12 cellular contexts compared by ENCODE assay signal in genomic region chr12:84497819-84498218, GRCh38.
DNase-seq lines count a peak whose midpoint lies in the region; ATAC-seq and TF ChIP-seq lines count a peak whose summit lies in the region.
"Had no signal": no experiment of that assay in that cellular context is flagged by ENCODE, and none has a peak within 500 bp of the region (broad histone marks: within the 10 kb centered on the region; RNA-seq: fewer than 3 reads in every experiment).

No MANE protein-coding gene starts in this region.

- H3K27ac ChIP-seq in OCI-LY1 (ENCODE audit: low read depth, low read length, poor library complexity, severe bottlenecking), result no peak overlapping the region
- H3K27ac ChIP-seq: SJCRH30, spleen, suprapubic skin had no signal

- H3K36me3 Mint-ChIP-seq in glutamatergic neuron (ENCODE audit: unreplicated experiment), result no peaks in the 10 kb centered on the region

- H3K27me3 Mint-ChIP-seq in glutamatergic neuron (ENCODE audit: unreplicated experiment), result no peaks in the 10 kb centered on the region

- H2AFZ ChIP-seq in OCI-LY1 (ENCODE audit: low read length), result no peak overlapping the region

- H3K9me3 ChIP-seq in OCI-LY1 (ENCODE audit: low read length), result no peaks in the 10 kb centered on the region
- H3K9me3 ChIP-seq: SJCRH30, spleen, suprapubic skin had no signal

- no peaks in the 10 kb centered on the region for H3F3A ChIP-seq in OCI-LY1 (ENCODE audit: insufficient read depth, low read length)

- TF ChIP-seq CTCF in AG10803 (conservative IDR thresholded peaks at IDR 0.05; ENCODE audit: low read length), result peak; percentile 39
- peak; percentile 29 for TF ChIP-seq CTCF in OCI-LY1 (IDR thresholded peaks at IDR 0.05; ENCODE audit: low read length)
- TF ChIP-seq CTCF in foreskin fibroblast (IDR thresholded peaks at IDR 0.05; ENCODE audit: low read depth, low read length), result peak; percentile 60
- TF ChIP-seq CTCF in glutamatergic neuron (IDR thresholded peaks at IDR 0.05; ENCODE audit: partially characterized antibody, unreplicated experiment), result no peak

- H3K36me3 ChIP-seq in OCI-LY1 (ENCODE audit: insufficient read depth, low read length), result no peaks in the 10 kb centered on the region
- H3K36me3 ChIP-seq: SJCRH30, spleen, suprapubic skin had no signal

- H3K9me3 Mint-ChIP-seq in glutamatergic neuron (ENCODE audit: unreplicated experiment), result no peaks in the 10 kb centered on the region
- H3K9me3 Mint-ChIP-seq: activated T-helper 2 cell treated with anti-CD3 and anti-CD28 coated beads, Interferon-gamma antibody, Interleukin-2, Interleukin-4, amounts not matched to agents 10 μg/mL and 5 μg/mL and 100 μg/mL, durations not matched to agents 14 hours and 24 hours and 36 hours had no signal

- no peaks in the 10 kb centered on the region for H3K4me1 ChIP-seq in OCI-LY1 (ENCODE audit: insufficient read depth, low read length, severe bottlenecking)
- H3K4me1 ChIP-seq: spleen, suprapubic skin had no signal

- H3K4me1 Mint-ChIP-seq in glutamatergic neuron (ENCODE audit: low read depth, unreplicated experiment), result no peaks in the 10 kb centered on the region

- no peak overlapping the region for H3K27ac Mint-ChIP-seq in glutamatergic neuron (ENCODE audit: unreplicated experiment)
- H3K27ac Mint-ChIP-seq: activated T-helper 2 cell treated with anti-CD3 and anti-CD28 coated beads, Interferon-gamma antibody, Interleukin-2, Interleukin-4, amounts not matched to agents 10 μg/mL and 5 μg/mL and 100 μg/mL, durations not matched to agents 14 hours and 24 hours and 36 hours had no signal

- H3K79me2 ChIP-seq in OCI-LY1 (ENCODE audit: insufficient read depth, low read length), result no peaks in the 10 kb centered on the region

- H4K20me1 ChIP-seq in OCI-LY1 (ENCODE audit: insufficient read depth, low read length), result no peaks in the 10 kb centered on the region

- no peaks in the 10 kb centered on the region for H3K9me2 ChIP-seq in OCI-LY1 (ENCODE audit: low read depth, low read length)

- H3K4me3 ChIP-seq in AG10803 (ENCODE audit: low read length) (no peak overlapping the region), OCI-LY1 (ENCODE audit: low read depth, low read length, poor library complexity, severe bottlenecking) (no peak overlapping the region), foreskin fibroblast (ENCODE audit: low read depth in 1 of 2, low read length in 2 of 2) (no peak overlapping the region)
- H3K4me3 ChIP-seq: SJCRH30, spleen, suprapubic skin had no signal

- no peak overlapping the region for H3K9ac ChIP-seq in OCI-LY1 (ENCODE audit: low read length)

- DNase-seq in AG10803 (ENCODE audit: low read depth), result no peak
- DNase-seq in GM19240 (ENCODE audit: insufficient read length, low spot score), result peak; percentile 5
- DNase-seq in foreskin fibroblast, result peak in 1 of 2 donors; percentile 40
- no peak for DNase-seq in glutamatergic neuron
- no peak for DNase-seq in middle frontal gyrus (ENCODE audit: extremely low spot score, low spot score)
- DNase-seq in CD1c-positive myeloid dendritic cell (ENCODE audit: extremely low spot score), result no peak
- DNase-seq: spleen had no signal

- H3K4me2 ChIP-seq in OCI-LY1 (ENCODE audit: low read length), result no peak overlapping the region

- no peak for ATAC-seq in HG02763 (IDR thresholded peaks at IDR 0.05; ENCODE audit: unreplicated experiment)

- no peak overlapping the region for H3K4me3 Mint-ChIP-seq in glutamatergic neuron (ENCODE audit: unreplicated experiment)

- no peaks in the 10 kb centered on the region for H3K27me3 ChIP-seq in OCI-LY1 (ENCODE audit: insufficient read depth, low read length)
- H3K27me3 ChIP-seq: SJCRH30, spleen, suprapubic skin had no signal
